19 cellular contexts compared by ENCODE assay signal in genomic region chr2:61949458-61950107, GRCh38. TPM values are rescaled to one million over a fixed set of nuclear protein-coding genes. Genes with fewer than 3 reads are reported as not detected.
DNase-seq lines count a peak whose midpoint lies in the region; ATAC-seq and TF ChIP-seq lines count a peak whose summit lies in the region.
"Had no signal": no experiment of that assay in that cellular context is flagged by ENCODE, and none has a peak within 500 bp of the region (broad histone marks: within the 10 kb centered on the region; RNA-seq: fewer than 3 reads in every experiment).

No MANE protein-coding gene starts in this region.

- H3K36me3 Mint-ChIP-seq in MCF 10A (ENCODE audit: insufficient read depth, unreplicated experiment) (peaks cover 3% of the 10 kb centered on the region), naive B cell (peaks cover 0 to 17% of the 10 kb centered on the region in 2 donors)
- peaks cover 11% of the 10 kb centered on the region for H3K36me3 Mint-ChIP-seq in activated CD4-positive, alpha-beta memory T cell treated with anti-CD3 and anti-CD28 coated beads for 36 hours

- TF ChIP-seq POLR2A in breast epithelium (IDR thresholded peaks at IDR 0.05) (no peak), vagina (IDR thresholded peaks at IDR 0.05) (no peak)

- H3K4me1 ChIP-seq in breast epithelium = peaks cover 0 to 6% of the 10 kb centered on the region in 2 donors
- peaks cover 26% of the 10 kb centered on the region for H3K4me1 ChIP-seq in vagina

- H3K9me3 Mint-ChIP-seq in MCF 10A (ENCODE audit: unreplicated experiment) (no peaks in the 10 kb centered on the region), naive B cell (peaks cover 0 to 9% (median 4%) of the 10 kb centered on the region in 7 donors)
- peaks cover 8% of the 10 kb centered on the region for H3K9me3 Mint-ChIP-seq in activated CD4-positive, alpha-beta memory T cell treated with anti-CD3 and anti-CD28 coated beads for 36 hours

- CTCF ChIA-PET in MCF 10A (lab: Yijun Ruan, JAX) = no interaction called here
- CTCF ChIA-PET in activated CD4-positive, alpha-beta memory T cell treated with anti-CD3 and anti-CD28 coated beads for 36 hours (lab: Charles Lee) = no interaction called here

- intact Hi-C loops in MCF 10A (cut with micrococcal nuclease) (no loop called here), breast epithelium (cut with DNase I; ENCODE audit: low total_unique reads) (no loop called here), vagina (cut with DNase I) (no loop called here)
- intact Hi-C loops in activated CD4-positive, alpha-beta memory T cell treated with anti-CD3 and anti-CD28 coated beads for 36 hours (cut with micrococcal nuclease) = no loop called here

- POLR2A ChIA-PET in MCF 10A (lab: Yijun Ruan, JAX) = no interaction called here
- POLR2A ChIA-PET in activated CD4-positive, alpha-beta memory T cell treated with anti-CD3 and anti-CD28 coated beads for 36 hours (lab: Charles Lee) = no interaction called here

- BruUV-seq in MCF 10A (replicated peaks; lab: Mats Ljungman, UMichigan) = no TSS peak

- H3K4me3 ChIP-seq in breast epithelium = peak overlapping the region in 2 of 3 donors; percentile 14 to 29
- H3K4me3 ChIP-seq in vagina = no peak overlapping the region
- H3K4me3 ChIP-seq: K562, neural progenitor cell, SJSA1, skin epidermis had no signal

- in situ Hi-C loops in T47D (cut with HindIII; ENCODE audit: low pct_unique_long_range_greater_than_20kb, low sequenced_read_pairs) = no loop called here

- no peaks in the 10 kb centered on the region for H3K9me3 ChIP-seq in breast epithelium
- no peaks in the 10 kb centered on the region for H3K9me3 ChIP-seq in vagina

- H3K36me3 ChIP-seq in breast epithelium = no peaks in the 10 kb centered on the region
- H3K36me3 ChIP-seq in vagina = no peaks in the 10 kb centered on the region
- H3K36me3 ChIP-seq: neural progenitor cell had no signal

- no peaks in the 10 kb centered on the region for H3K27me3 Mint-ChIP-seq in MCF 10A (ENCODE audit: insufficient read depth, unreplicated experiment)
- H3K27me3 Mint-ChIP-seq in naive B cell = no peaks in the 10 kb centered on the region
- no peaks in the 10 kb centered on the region for H3K27me3 Mint-ChIP-seq in activated CD4-positive, alpha-beta memory T cell treated with anti-CD3 and anti-CD28 coated beads for 36 hours

- H3K27ac Mint-ChIP-seq in MCF 10A (ENCODE audit: low read depth, unreplicated experiment) (no peak overlapping the region), naive B cell (peak overlapping the region in 4 of 6 donors; percentile 17 to 37 (median 34))
- H3K27ac Mint-ChIP-seq in activated CD4-positive, alpha-beta memory T cell treated with anti-CD3 and anti-CD28 coated beads for 36 hours = no peak overlapping the region
- H3K27ac Mint-ChIP-seq: neural progenitor cell had no signal

- peak; percentile 4 to 59 for DNase-seq in T47D (ENCODE audit: low read depth in 1 of 2, low spot score in 1 of 2)
- no peak for DNase-seq in MCF 10A (ENCODE audit: unreplicated experiment)
- peak; percentile 63 for DNase-seq in breast epithelium (ENCODE audit: low spot score in 2 of 2)
- DNase-seq in naive B cell = no peak
- DNase-seq in vagina (ENCODE audit: extremely low spot score in 2 of 2) = no peak
- DNase-seq in activated CD4-positive, alpha-beta memory T cell treated with anti-CD3 and anti-CD28 coated beads for 36 hours = no peak
- no peak for DNase-seq in OCI-M2 (lab: John Stamatoyannopoulos, UW; ENCODE audit: unreplicated experiment)
- DNase-seq: ACHN; activated CD8-positive, alpha-beta memory T cell treated with anti-CD3 and anti-CD28 coated beads, Interleukin-2, amount 50 U/mL, for 4 hours; activated naive CD4-positive, alpha-beta T cell treated with anti-CD3 and anti-CD28 coated beads, Interleukin-2, amount 50 U/mL, for 16 hours; left colon; NCI-H1930; NK-92 treated with Interleukin-12 subunit alpha and Interleukin-12 subunit beta, amount 100 ng/mL, for 24 hours had no signal

- TF ChIP-seq CTCF in MCF 10A (IDR thresholded peaks at IDR 0.05; ENCODE audit: unreplicated experiment) (no peak), breast epithelium (IDR thresholded peaks at IDR 0.05) (no peak), vagina (IDR thresholded peaks at IDR 0.05) (no peak)

- H3K4me1 Mint-ChIP-seq in MCF 10A (ENCODE audit: insufficient read depth, unreplicated experiment) = peaks cover 14% of the 10 kb centered on the region
- H3K4me1 Mint-ChIP-seq in naive B cell = peaks cover 0 to 13% (median 11%) of the 10 kb centered on the region in 3 donors
- peaks cover 2% of the 10 kb centered on the region for H3K4me1 Mint-ChIP-seq in activated CD4-positive, alpha-beta memory T cell treated with anti-CD3 and anti-CD28 coated beads for 36 hours (ENCODE audit: low read depth)
- H3K4me1 Mint-ChIP-seq: neural progenitor cell had no signal

- ATAC-seq in naive B cell (ENCODE audit: low read depth in 2 of 2) = no peak
- ATAC-seq in GM18502 (IDR thresholded peaks at IDR 0.05; ENCODE audit: poor library complexity, unreplicated experiment) = no peak
- ATAC-seq: K562, left colon had no signal

- H3K27me3 ChIP-seq in breast epithelium (no peaks in the 10 kb centered on the region), vagina (no peaks in the 10 kb centered on the region)
- H3K27me3 ChIP-seq: neural progenitor cell, SJSA1 had no signal

- H3K4me3 Mint-ChIP-seq in MCF 10A (ENCODE audit: unreplicated experiment) = no peak overlapping the region
- H3K4me3 Mint-ChIP-seq in naive B cell = peak overlapping the region in 1 of 8 donors; percentile 35
- H3K4me3 Mint-ChIP-seq in activated CD4-positive, alpha-beta memory T cell treated with anti-CD3 and anti-CD28 coated beads for 36 hours = no peak overlapping the region
- H3K4me3 Mint-ChIP-seq: neural progenitor cell had no signal

- peak overlapping the region; percentile 85 to 88 for H3K27ac ChIP-seq in breast epithelium
- peak overlapping the region; percentile 62 for H3K27ac ChIP-seq in vagina
- H3K27ac ChIP-seq: epithelial cell of prostate, neural progenitor cell, SJSA1 had no signal

RNA-seq across cellular contexts. Expression of gene COMMD1, which starts 44.1 kb away (rescaled TPM):
- 33.8 and 38.7 TPM in 2 replicates for total RNA-seq in MCF 10A (2022)
- total RNA-seq in breast epithelium = 10 to 100 TPM; 38.4 to 63.8 (median 56.4) TPM
- 10 to 100 TPM; 49.3 to 66.0 (median 59.3) TPM for polyA plus RNA-seq in naive B cell (ENCODE audit: low read depth in 6 of 6)
- 43.0 TPM for total RNA-seq in vagina
- 10 to 100 TPM; 33.0 to 33.8 TPM for total RNA-seq in activated CD4-positive, alpha-beta memory T cell treated with anti-CD3 and anti-CD28 coated beads for 36 hours

Comparison
In these comparisons a context has a peak if more than half of its experiments do, and no peak if none do; other contexts are left out.
1. DNase-seq: peak in T47D (2 of 2) and breast epithelium (2 of 2); none in MCF 10A (single experiment), naive B cell (single experiment), vagina (0 of 2), activated CD4-positive, alpha-beta memory T cell treated with anti-CD3 and anti-CD28 coated beads for 36 hours (single experiment) and OCI-M2 (single experiment).
2. H3K27ac Mint-ChIP-seq: peak in naive B cell (4 of 6); none in MCF 10A (single experiment) and activated CD4-positive, alpha-beta memory T cell treated with anti-CD3 and anti-CD28 coated beads for 36 hours (single experiment).
3. H3K4me3 ChIP-seq: peak in breast epithelium (2 of 3); none in vagina (0 of 2).